35 cellular contexts compared by ENCODE assay signal in the genomic region with DNA sequence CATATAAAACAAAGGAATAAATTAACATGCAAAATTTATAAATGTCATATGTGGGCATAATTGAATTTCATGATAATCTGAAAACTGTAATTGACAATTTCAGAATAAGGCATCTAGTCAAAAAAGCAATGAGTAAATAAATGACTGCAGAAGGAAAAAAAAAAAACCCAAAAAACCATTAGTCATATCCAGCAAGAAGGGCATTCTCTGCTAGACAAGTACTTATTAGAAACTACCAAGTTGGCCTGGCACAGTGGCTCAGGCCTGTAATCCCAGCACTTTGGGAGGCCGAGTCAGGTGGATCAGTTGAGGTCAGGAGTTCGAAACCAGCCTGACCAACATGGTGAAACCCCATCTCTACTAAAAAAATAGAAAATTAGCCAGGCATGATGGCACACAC. TPM values are rescaled to one million over a fixed set of nuclear protein-coding genes. Genes with fewer than 3 reads are reported as not detected.
A peak's percentile ranks its signal among the peaks of the same experiment; 100 is the strongest.
DNase-seq lines count a peak whose midpoint lies in the region; ATAC-seq lines count a peak whose summit lies in the region.
"Had no signal": no experiment of that assay in that cellular context is flagged by ENCODE, and none has a peak within 500 bp of the region (broad histone marks: within the 10 kb centered on the region; RNA-seq: fewer than 3 reads in every experiment).

No MANE protein-coding gene starts in this region.

- H3K27ac ChIP-seq in naive thymus-derived CD4-positive, alpha-beta T cell (ENCODE audit: low read depth, low read length): no peak overlapping the region
- H3K27ac ChIP-seq: 22Rv1; A549; BLaER1; BLaER1 treated with 17β-estradiol and CSF1 and Interleukin-3, amounts not matched to agents 10 nM and 100 nM; C4-2B had no signal

- H3K4me3 Mint-ChIP-seq in activated CD4-positive, alpha-beta T cell treated with anti-CD3 and anti-CD28 coated beads for 36 hours: no peak overlapping the region
- H3K4me3 Mint-ChIP-seq in activated T-cell treated with anti-CD3 and anti-CD28 coated beads, Interleukin-2, amount 50 U/mL, for 72 hours: no peak overlapping the region
- H3K4me3 Mint-ChIP-seq in activated T-helper 17 cell treated with anti-CD3 and anti-CD28 coated beads, Interleukin-2, amount 50 U/mL, for 72 hours: no peak overlapping the region
- H3K4me3 Mint-ChIP-seq in stimulated activated effector memory CD8-positive, alpha-beta T cell treated with anti-CD3 and anti-CD28 coated beads, Interleukin-12 subunit alpha, Interleukin-12 subunit beta, amount 100 ng/mL, for 72 hours: no peak overlapping the region
- no peak overlapping the region for H3K4me3 Mint-ChIP-seq in naive thymus-derived CD4-positive, alpha-beta T cell
- H3K4me3 Mint-ChIP-seq in T-helper 2 cell treated with Interferon-gamma antibody and Interleukin-4, amounts not matched to agents 5 μg/mL and 100 μg/mL, for 36 hours: no peak overlapping the region
- H3K4me3 Mint-ChIP-seq: B cell; CD14-positive monocyte; CD4-positive, alpha-beta memory T cell; CD4-positive, alpha-beta T cell; CD4-positive, CD25-positive, alpha-beta regulatory T cell; CD8-positive, alpha-beta memory T cell; CD8-positive, alpha-beta T cell had no signal

- no peak overlapping the region for H3K4me3 ChIP-seq in naive thymus-derived CD4-positive, alpha-beta T cell (ENCODE audit: low read length)
- H3K4me3 ChIP-seq: A549; BLaER1; BLaER1 treated with 17β-estradiol and CSF1 and Interleukin-3, amounts not matched to agents 10 nM and 100 nM had no signal

- H3K9me3 ChIP-seq in naive thymus-derived CD4-positive, alpha-beta T cell (ENCODE audit: control insufficient read depth in 2 of 3, low read length in 3 of 3): no peaks in the 10 kb centered on the region
- H3K9me3 ChIP-seq: A549; BE2C; BLaER1; BLaER1 treated with 17β-estradiol and CSF1 and Interleukin-3, amounts not matched to agents 10 nM and 100 nM; Caco-2 had no signal

- H3K4me1 ChIP-seq in naive thymus-derived CD4-positive, alpha-beta T cell (ENCODE audit: control insufficient read depth in 2 of 2, insufficient read depth in 2 of 2, low read length in 2 of 2): no peaks in the 10 kb centered on the region
- H3K4me1 ChIP-seq: A549; BE2C; BLaER1; BLaER1 treated with 17β-estradiol and CSF1 and Interleukin-3, amounts not matched to agents 10 nM and 100 nM; Caco-2 had no signal

- DNase-seq in activated CD4-positive, alpha-beta T cell treated with anti-CD3 and anti-CD28 coated beads for 36 hours: no peak
- no peak for DNase-seq in activated CD4-positive, alpha-beta T cell treated with anti-CD3 and anti-CD28 coated beads for 48 hours
- no peak for DNase-seq in activated T-cell treated with anti-CD3 and anti-CD28 coated beads, Interleukin-2, amount 50 U/mL, for 72 hours
- no peak for DNase-seq in activated T-cell treated with anti-CD3 and anti-CD28 coated beads, Interleukin-2, amount 50 U/mL, for 48 hours
- DNase-seq in stimulated activated effector memory CD8-positive, alpha-beta T cell treated with anti-CD3 and anti-CD28 coated beads, Interleukin-12 subunit alpha, Interleukin-12 subunit beta, amount 100 ng/mL, for 72 hours (ENCODE audit: low spot score in 2 of 2): no peak
- DNase-seq in naive thymus-derived CD4-positive, alpha-beta T cell: no peak
- DNase-seq in T-helper 2 cell treated with Interferon-gamma antibody and Interleukin-4, amounts not matched to agents 5 μg/mL and 100 μg/mL, for 36 hours (ENCODE audit: low spot score): no peak
- DNase-seq: 8988T; ACHN; AML-193; BE2C; C1 segment of cervical spinal cord; Caco-2; Calu3; CD4-positive, alpha-beta memory T cell; CD4-positive, alpha-beta T cell; CD4-positive, CD25-positive, alpha-beta regulatory T cell; CD8-positive, alpha-beta memory T cell; CD8-positive, alpha-beta T cell; COR-L47; DMS 273 treated with DMSO at 0.1 percent for 48 hours; DMS153; DMS53; DMS79; DMS79 treated with DMSO at 0.1 percent for 48 hours; DND-41; EL had no signal

- no peaks in the 10 kb centered on the region for H3K4me1 Mint-ChIP-seq in activated CD4-positive, alpha-beta T cell treated with anti-CD3 and anti-CD28 coated beads for 36 hours
- H3K4me1 Mint-ChIP-seq in activated T-cell treated with anti-CD3 and anti-CD28 coated beads, Interleukin-2, amount 50 U/mL, for 72 hours (ENCODE audit: low read depth): no peaks in the 10 kb centered on the region
- H3K4me1 Mint-ChIP-seq in activated T-helper 17 cell treated with anti-CD3 and anti-CD28 coated beads, Interleukin-2, amount 50 U/mL, for 72 hours: no peaks in the 10 kb centered on the region
- no peaks in the 10 kb centered on the region for H3K4me1 Mint-ChIP-seq in stimulated activated effector memory CD8-positive, alpha-beta T cell treated with anti-CD3 and anti-CD28 coated beads, Interleukin-12 subunit alpha, Interleukin-12 subunit beta, amount 100 ng/mL, for 72 hours
- no peaks in the 10 kb centered on the region for H3K4me1 Mint-ChIP-seq in naive thymus-derived CD4-positive, alpha-beta T cell
- no peaks in the 10 kb centered on the region for H3K4me1 Mint-ChIP-seq in T-helper 2 cell treated with Interferon-gamma antibody and Interleukin-4, amounts not matched to agents 5 μg/mL and 100 μg/mL, for 36 hours (ENCODE audit: low read depth)
- H3K4me1 Mint-ChIP-seq: B cell; CD14-positive monocyte; CD4-positive, alpha-beta memory T cell; CD4-positive, CD25-positive, alpha-beta regulatory T cell; CD8-positive, alpha-beta memory T cell had no signal

- CTCF ChIA-PET in activated CD4-positive, alpha-beta T cell treated with anti-CD3 and anti-CD28 coated beads for 36 hours (lab: Charles Lee): no interaction called here
- CTCF ChIA-PET in naive thymus-derived CD4-positive, alpha-beta T cell (lab: Charles Lee): no interaction called here

- no peaks in the 10 kb centered on the region for H3K27me3 Mint-ChIP-seq in activated CD4-positive, alpha-beta T cell treated with anti-CD3 and anti-CD28 coated beads for 36 hours
- H3K27me3 Mint-ChIP-seq in activated T-cell treated with anti-CD3 and anti-CD28 coated beads, Interleukin-2, amount 50 U/mL, for 72 hours (ENCODE audit: low read depth): no peaks in the 10 kb centered on the region
- H3K27me3 Mint-ChIP-seq in activated T-helper 17 cell treated with anti-CD3 and anti-CD28 coated beads, Interleukin-2, amount 50 U/mL, for 72 hours: no peaks in the 10 kb centered on the region
- H3K27me3 Mint-ChIP-seq in naive thymus-derived CD4-positive, alpha-beta T cell: no peaks in the 10 kb centered on the region
- no peaks in the 10 kb centered on the region for H3K27me3 Mint-ChIP-seq in T-helper 2 cell treated with Interferon-gamma antibody and Interleukin-4, amounts not matched to agents 5 μg/mL and 100 μg/mL, for 36 hours (ENCODE audit: low read depth)
- H3K27me3 Mint-ChIP-seq: B cell; CD4-positive, alpha-beta memory T cell; CD4-positive, alpha-beta T cell; CD4-positive, CD25-positive, alpha-beta regulatory T cell; CD8-positive, alpha-beta memory T cell had no signal

- H3K27ac Mint-ChIP-seq in activated CD4-positive, alpha-beta T cell treated with anti-CD3 and anti-CD28 coated beads for 36 hours: no peak overlapping the region
- H3K27ac Mint-ChIP-seq in activated T-cell treated with anti-CD3 and anti-CD28 coated beads, Interleukin-2, amount 50 U/mL, for 72 hours: peak overlapping the region; percentile 33
- no peak overlapping the region for H3K27ac Mint-ChIP-seq in activated T-helper 17 cell treated with anti-CD3 and anti-CD28 coated beads, Interleukin-2, amount 50 U/mL, for 72 hours
- no peak overlapping the region for H3K27ac Mint-ChIP-seq in stimulated activated effector memory CD8-positive, alpha-beta T cell treated with anti-CD3 and anti-CD28 coated beads, Interleukin-12 subunit alpha, Interleukin-12 subunit beta, amount 100 ng/mL, for 72 hours
- no peak overlapping the region for H3K27ac Mint-ChIP-seq in naive thymus-derived CD4-positive, alpha-beta T cell
- no peak overlapping the region for H3K27ac Mint-ChIP-seq in T-helper 2 cell treated with Interferon-gamma antibody and Interleukin-4, amounts not matched to agents 5 μg/mL and 100 μg/mL, for 36 hours
- H3K27ac Mint-ChIP-seq: B cell; CD4-positive, alpha-beta T cell; CD4-positive, CD25-positive, alpha-beta regulatory T cell; CD8-positive, alpha-beta memory T cell; CD8-positive, alpha-beta T cell had no signal

- POLR2A ChIA-PET in activated CD4-positive, alpha-beta T cell treated with anti-CD3 and anti-CD28 coated beads for 36 hours (lab: Charles Lee): no interaction called here
- POLR2A ChIA-PET in naive thymus-derived CD4-positive, alpha-beta T cell (lab: Charles Lee): no interaction called here

- no peaks in the 10 kb centered on the region for H3K9me3 Mint-ChIP-seq in activated CD4-positive, alpha-beta T cell treated with anti-CD3 and anti-CD28 coated beads for 36 hours (ENCODE audit: low read depth)
- no peaks in the 10 kb centered on the region for H3K9me3 Mint-ChIP-seq in activated T-cell treated with anti-CD3 and anti-CD28 coated beads, Interleukin-2, amount 50 U/mL, for 72 hours
- H3K9me3 Mint-ChIP-seq in activated T-helper 17 cell treated with anti-CD3 and anti-CD28 coated beads, Interleukin-2, amount 50 U/mL, for 72 hours: no peaks in the 10 kb centered on the region
- no peaks in the 10 kb centered on the region for H3K9me3 Mint-ChIP-seq in stimulated activated effector memory CD8-positive, alpha-beta T cell treated with anti-CD3 and anti-CD28 coated beads, Interleukin-12 subunit alpha, Interleukin-12 subunit beta, amount 100 ng/mL, for 72 hours
- H3K9me3 Mint-ChIP-seq in naive thymus-derived CD4-positive, alpha-beta T cell: no peaks in the 10 kb centered on the region
- no peaks in the 10 kb centered on the region for H3K9me3 Mint-ChIP-seq in T-helper 2 cell treated with Interferon-gamma antibody and Interleukin-4, amounts not matched to agents 5 μg/mL and 100 μg/mL, for 36 hours
- H3K9me3 Mint-ChIP-seq: CD14-positive monocyte; CD4-positive, alpha-beta memory T cell; CD4-positive, alpha-beta T cell; CD4-positive, CD25-positive, alpha-beta regulatory T cell; CD8-positive, alpha-beta memory T cell; CD8-positive, alpha-beta T cell had no signal

- intact Hi-C loops in activated CD4-positive, alpha-beta T cell treated with anti-CD3 and anti-CD28 coated beads for 36 hours (cut with DNase I, micrococcal nuclease): no loop called here
- intact Hi-C loops in naive thymus-derived CD4-positive, alpha-beta T cell (cut with micrococcal nuclease): no loop called here

- H3K27me3 ChIP-seq in naive thymus-derived CD4-positive, alpha-beta T cell (ENCODE audit: control insufficient read depth in 2 of 2, insufficient read depth in 2 of 2, low read length in 2 of 2): no peaks in the 10 kb centered on the region
- H3K27me3 ChIP-seq: BE2C; BLaER1; BLaER1 treated with 17β-estradiol and CSF1 and Interleukin-3, amounts not matched to agents 10 nM and 100 nM had no signal

- peaks cover 2% of the 10 kb centered on the region for H3K36me3 Mint-ChIP-seq in activated CD4-positive, alpha-beta T cell treated with anti-CD3 and anti-CD28 coated beads for 36 hours (ENCODE audit: low read depth)
- H3K36me3 Mint-ChIP-seq in activated T-cell treated with anti-CD3 and anti-CD28 coated beads, Interleukin-2, amount 50 U/mL, for 72 hours (ENCODE audit: insufficient read depth in 2 of 2): peaks cover 0 to 1% of the 10 kb centered on the region in 2 donors
- peaks cover 19% of the 10 kb centered on the region for H3K36me3 Mint-ChIP-seq in activated T-helper 17 cell treated with anti-CD3 and anti-CD28 coated beads, Interleukin-2, amount 50 U/mL, for 72 hours (ENCODE audit: low read depth)
- peaks cover 20% of the 10 kb centered on the region for H3K36me3 Mint-ChIP-seq in stimulated activated effector memory CD8-positive, alpha-beta T cell treated with anti-CD3 and anti-CD28 coated beads, Interleukin-12 subunit alpha, Interleukin-12 subunit beta, amount 100 ng/mL, for 72 hours
- H3K36me3 Mint-ChIP-seq in naive thymus-derived CD4-positive, alpha-beta T cell: peaks cover 0 to 13% (median 5%) of the 10 kb centered on the region in 5 donors
- peaks cover 8% of the 10 kb centered on the region for H3K36me3 Mint-ChIP-seq in T-helper 2 cell treated with Interferon-gamma antibody and Interleukin-4, amounts not matched to agents 5 μg/mL and 100 μg/mL, for 36 hours (ENCODE audit: low read depth)

- peak; percentile 42 for ATAC-seq in activated CD4-positive, alpha-beta T cell treated with anti-CD3 and anti-CD28 coated beads for 36 hours
- ATAC-seq in activated T-cell treated with anti-CD3 and anti-CD28 coated beads, Interleukin-2, amount 50 U/mL, for 72 hours (replicated peaks in 1 of 2): peak in 1 of 2 donors; percentile 35
- peak; percentile 52 for ATAC-seq in activated T-helper 17 cell treated with anti-CD3 and anti-CD28 coated beads, Interleukin-2, amount 50 U/mL, for 72 hours (replicated peaks)
- ATAC-seq in stimulated activated effector memory CD8-positive, alpha-beta T cell treated with anti-CD3 and anti-CD28 coated beads, Interleukin-12 subunit alpha, Interleukin-12 subunit beta, amount 100 ng/mL, for 72 hours: peak; percentile 51
- no peak for ATAC-seq in naive thymus-derived CD4-positive, alpha-beta T cell
- ATAC-seq: A549; CD8-positive, alpha-beta T cell had no signal

- peaks cover 0 to 5% (median 4%) of the 10 kb centered on the region in 3 experiments for H3K36me3 ChIP-seq in naive thymus-derived CD4-positive, alpha-beta T cell (ENCODE audit: control insufficient read depth in 2 of 3, insufficient read depth in 3 of 3, low read length in 3 of 3)

RNA-seq across cellular contexts. Expression of a gene that starts 17.5 kb away (rescaled TPM):
- total RNA-seq in activated CD4-positive, alpha-beta T cell treated with anti-CD3 and anti-CD28 coated beads for 36 hours: 100 to 1,000 TPM in 1 of 2 experiments, 10 to 100 TPM in 1; 79.9 to 103 TPM
- total RNA-seq in activated T-cell treated with anti-CD3 and anti-CD28 coated beads, Interleukin-2, amount 50 U/mL, for 72 hours: 100 to 1,000 TPM in 1 of 2 donors, 10 to 100 TPM in 1; 89.2 to 113 TPM
- 10 to 100 TPM; 60.6 to 69.4 TPM for total RNA-seq in activated T-helper 17 cell treated with anti-CD3 and anti-CD28 coated beads, Interleukin-2, amount 50 U/mL, for 72 hours
- 10 to 100 TPM; 20.3 to 47.5 (median 23.8) TPM for total RNA-seq in naive thymus-derived CD4-positive, alpha-beta T cell
- 10 to 100 TPM; 45.2 to 69.7 TPM for polyA plus RNA-seq in naive thymus-derived CD4-positive, alpha-beta T cell

RNA-seq across cellular contexts. Expression of a gene that starts 17.6 kb away (rescaled TPM):
- 10 to 100 TPM; 86.2 to 90.0 TPM for total RNA-seq in activated CD4-positive, alpha-beta T cell treated with anti-CD3 and anti-CD28 coated beads for 36 hours
- 10 to 100 TPM; 56.9 to 63.1 TPM for total RNA-seq in activated T-cell treated with anti-CD3 and anti-CD28 coated beads, Interleukin-2, amount 50 U/mL, for 72 hours
- total RNA-seq in activated T-helper 17 cell treated with anti-CD3 and anti-CD28 coated beads, Interleukin-2, amount 50 U/mL, for 72 hours: 10 to 100 TPM; 77.0 to 94.0 TPM
- total RNA-seq in naive thymus-derived CD4-positive, alpha-beta T cell: 10 to 100 TPM; 89.1 to 97.6 (median 90.2) TPM
- 100 to 1,000 TPM; 162 to 182 TPM for polyA plus RNA-seq in naive thymus-derived CD4-positive, alpha-beta T cell
